In genomic region chr2:232570481-232570880, GRCh38 we compare ENCODE assay signal across 18 cellular contexts. TPM values are rescaled to one million over a fixed set of nuclear protein-coding genes. Genes with fewer than 3 reads are reported as not detected.
"Had no signal": no experiment of that assay in that cellular context is flagged by ENCODE, and none has a peak within 500 bp of the region (broad histone marks: within the 10 kb centered on the region; RNA-seq: fewer than 3 reads in every experiment).

No MANE protein-coding gene starts in this region.

RNA-seq across cellular contexts. Expression of gene CHRNG, which starts 31.0 kb away (rescaled TPM):
- total RNA-seq: activated CD4-positive, alpha-beta memory T cell treated with anti-CD3 and anti-CD28 coated beads, Interleukin-2, amount 10 ng/mL, durations not matched to agents 7 days and 5 days; activated CD4-positive, alpha-beta T cell treated with anti-CD3 and anti-CD28 coated beads for 36 hours; activated CD4-positive, alpha-beta T cell treated with anti-CD3 and anti-CD28 coated beads, Interleukin-2, amount 10 ng/mL, durations not matched to agents 7 days and 5 days; activated CD8-positive, alpha-beta memory T cell treated with anti-CD3 and anti-CD28 coated beads, Interleukin-2, amount 10 ng/mL, durations not matched to agents 7 days and 5 days; activated CD8-positive, alpha-beta T cell treated with anti-CD3 and anti-CD28 coated beads, Interleukin-2, amount 10 ng/mL, durations not matched to agents 7 days and 5 days; activated naive CD4-positive, alpha-beta T cell treated with anti-CD3 and anti-CD28 coated beads, Interleukin-2, amount 50 U/mL, for 72 hours; activated naive CD8-positive, alpha-beta T cell treated with anti-CD3 and anti-CD28 coated beads for 36 hours; activated T-helper 2 cell treated with anti-CD3 and anti-CD28 coated beads, Interferon-gamma antibody, Interleukin-2, Interleukin-4, amounts not matched to agents 10 μg/mL and 5 μg/mL and 100 μg/mL, durations not matched to agents 14 hours and 24 hours and 36 hours; adrenal gland; aorta; astrocyte; body of pancreas; breast epithelium; T-cell; T-helper 1 cell treated with Interleukin-12 subunit alpha and Interleukin-12 subunit beta and Interleukin-4 antibody, amounts not matched to agents 30 ng/mL and 1 ng/mL, for 36 hours; T-helper 17 cell; T-helper 2 cell treated with Interferon-gamma antibody and Interleukin-4, amounts not matched to agents 100 ng/mL and 5 ng/mL, for 36 hours had no signal
- polyA plus RNA-seq: aorta had no signal

RNA-seq across cellular contexts. Expression of gene CHRND, which starts 44.5 kb away (rescaled TPM):
- total RNA-seq: activated CD4-positive, alpha-beta memory T cell treated with anti-CD3 and anti-CD28 coated beads, Interleukin-2, amount 10 ng/mL, durations not matched to agents 7 days and 5 days; activated CD4-positive, alpha-beta T cell treated with anti-CD3 and anti-CD28 coated beads for 36 hours; activated CD4-positive, alpha-beta T cell treated with anti-CD3 and anti-CD28 coated beads, Interleukin-2, amount 10 ng/mL, durations not matched to agents 7 days and 5 days; activated CD8-positive, alpha-beta memory T cell treated with anti-CD3 and anti-CD28 coated beads, Interleukin-2, amount 10 ng/mL, durations not matched to agents 7 days and 5 days; activated CD8-positive, alpha-beta T cell treated with anti-CD3 and anti-CD28 coated beads, Interleukin-2, amount 10 ng/mL, durations not matched to agents 7 days and 5 days; activated naive CD4-positive, alpha-beta T cell treated with anti-CD3 and anti-CD28 coated beads, Interleukin-2, amount 50 U/mL, for 72 hours; activated naive CD8-positive, alpha-beta T cell treated with anti-CD3 and anti-CD28 coated beads for 36 hours; activated T-helper 2 cell treated with anti-CD3 and anti-CD28 coated beads, Interferon-gamma antibody, Interleukin-2, Interleukin-4, amounts not matched to agents 10 μg/mL and 5 μg/mL and 100 μg/mL, durations not matched to agents 14 hours and 24 hours and 36 hours; aorta; astrocyte; body of pancreas; breast epithelium; T-cell; T-helper 1 cell treated with Interleukin-12 subunit alpha and Interleukin-12 subunit beta and Interleukin-4 antibody, amounts not matched to agents 30 ng/mL and 1 ng/mL, for 36 hours; T-helper 17 cell; T-helper 2 cell treated with Interferon-gamma antibody and Interleukin-4, amounts not matched to agents 100 ng/mL and 5 ng/mL, for 36 hours; WTC11 had no signal
- polyA plus RNA-seq: aorta had no signal

RNA-seq across cellular contexts. Expression of gene PRSS56, which starts 50.3 kb away (rescaled TPM):
- total RNA-seq: activated CD4-positive, alpha-beta memory T cell treated with anti-CD3 and anti-CD28 coated beads, Interleukin-2, amount 10 ng/mL, durations not matched to agents 7 days and 5 days; activated CD4-positive, alpha-beta T cell treated with anti-CD3 and anti-CD28 coated beads for 36 hours; activated CD4-positive, alpha-beta T cell treated with anti-CD3 and anti-CD28 coated beads, Interleukin-2, amount 10 ng/mL, durations not matched to agents 7 days and 5 days; activated CD8-positive, alpha-beta memory T cell treated with anti-CD3 and anti-CD28 coated beads, Interleukin-2, amount 10 ng/mL, durations not matched to agents 7 days and 5 days; activated CD8-positive, alpha-beta T cell treated with anti-CD3 and anti-CD28 coated beads, Interleukin-2, amount 10 ng/mL, durations not matched to agents 7 days and 5 days; activated naive CD4-positive, alpha-beta T cell treated with anti-CD3 and anti-CD28 coated beads, Interleukin-2, amount 50 U/mL, for 72 hours; activated naive CD8-positive, alpha-beta T cell treated with anti-CD3 and anti-CD28 coated beads for 36 hours; activated T-helper 2 cell treated with anti-CD3 and anti-CD28 coated beads, Interferon-gamma antibody, Interleukin-2, Interleukin-4, amounts not matched to agents 10 μg/mL and 5 μg/mL and 100 μg/mL, durations not matched to agents 14 hours and 24 hours and 36 hours; aorta; astrocyte; body of pancreas; breast epithelium; T-cell; T-helper 1 cell treated with Interleukin-12 subunit alpha and Interleukin-12 subunit beta and Interleukin-4 antibody, amounts not matched to agents 30 ng/mL and 1 ng/mL, for 36 hours; T-helper 17 cell; T-helper 2 cell treated with Interferon-gamma antibody and Interleukin-4, amounts not matched to agents 100 ng/mL and 5 ng/mL, for 36 hours; WTC11 had no signal
- polyA plus RNA-seq: aorta had no signal
